ENCODE assay signal across 9 cellular contexts in the genomic region with DNA sequence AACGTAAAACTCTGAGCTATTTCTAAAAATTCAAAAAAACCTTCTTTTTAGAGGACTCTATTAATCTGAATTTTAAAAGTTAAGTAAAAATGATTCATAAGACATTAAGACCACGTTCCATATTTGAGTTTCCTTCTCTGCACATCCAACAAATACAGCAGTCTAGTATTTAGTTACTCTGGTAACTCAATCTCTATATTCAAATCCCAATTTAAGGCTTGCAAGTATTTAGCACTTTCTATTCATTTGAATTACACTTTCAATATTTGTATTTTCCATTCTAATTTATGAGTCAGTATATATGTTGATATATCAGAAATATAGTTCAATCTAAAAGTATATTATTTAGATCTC. TPM values are rescaled to one million over a fixed set of nuclear protein-coding genes. Genes with fewer than 3 reads are reported as not detected.
A peak's percentile ranks its signal among the peaks of the same experiment; 100 is the strongest.
DNase-seq lines count a peak whose midpoint lies in the region; ATAC-seq and TF ChIP-seq lines count a peak whose summit lies in the region.
"Had no signal": no experiment of that assay in that cellular context is flagged by ENCODE, and none has a peak within 500 bp of the region (broad histone marks: within the 10 kb centered on the region; RNA-seq: fewer than 3 reads in every experiment).

No MANE protein-coding gene starts in this region.

- peaks cover 33% of the 10 kb centered on the region for H3K79me2 ChIP-seq in DOHH2 (ENCODE audit: control insufficient read depth, low read length)

- H3K9me3 ChIP-seq in DOHH2 (ENCODE audit: control insufficient read depth, insufficient read depth, low read length), result no peaks in the 10 kb centered on the region
- no peaks in the 10 kb centered on the region for H3K9me3 ChIP-seq in lower lobe of right lung
- H3K9me3 ChIP-seq in transverse colon, result no peaks in the 10 kb centered on the region

- ATAC-seq in GM21786 (IDR thresholded peaks at IDR 0.05; ENCODE audit: unreplicated experiment) (peak; percentile 14), lower lobe of right lung (no peak)

- TF ChIP-seq EP300 in transverse colon (IDR thresholded peaks at IDR 0.05; ENCODE audit: low read depth), result no peak

- no peaks in the 10 kb centered on the region for H3K9me2 ChIP-seq in DOHH2 (replicated peaks; ENCODE audit: control insufficient read depth, low read length)

- H3K4me1 ChIP-seq in DOHH2 (ENCODE audit: control insufficient read depth, low read length) (peaks cover 66% of the 10 kb centered on the region), lower lobe of right lung (peaks cover 12% of the 10 kb centered on the region), transverse colon (peaks cover 0 to 22% (median 4%) of the 10 kb centered on the region in 4 donors)

- H3K27me3 ChIP-seq in DOHH2 (ENCODE audit: control insufficient read depth, low read length) (no peaks in the 10 kb centered on the region), lower lobe of right lung (ENCODE audit: low read depth) (no peaks in the 10 kb centered on the region), transverse colon (no peaks in the 10 kb centered on the region)

- H3K4me2 ChIP-seq in DOHH2 (ENCODE audit: low read length), result peak overlapping the region; percentile 97

- H3K27ac ChIP-seq in DOHH2 (ENCODE audit: low read depth, low read length) (peak overlapping the region; percentile 79), lower lobe of right lung (peak overlapping the region; percentile 47), transverse colon (peak overlapping the region in 2 of 4 donors; percentile 28 to 40)

- TF ChIP-seq POLR2A in transverse colon (IDR thresholded peaks at IDR 0.05), result no peak

- DNase-seq in NCI-H526 treated with DMSO at 0.1 percent for 48 hours (lab: John Stamatoyannopoulos, UW) (peak; percentile 40), lower lobe of right lung (no peak), ureter (ENCODE audit: low spot score) (no peak), transverse colon (no peak), cardiac septum (ENCODE audit: low spot score) (no peak), NCI-H524 treated with DMSO at 0.1 percent for 48 hours (lab: John Stamatoyannopoulos, UW) (no peak)
- DNase-seq: substantia nigra had no signal

- H3K36me3 ChIP-seq in DOHH2 (ENCODE audit: control insufficient read depth, low read length), result peaks cover 14% of the 10 kb centered on the region
- H3K36me3 ChIP-seq in lower lobe of right lung, result no peaks in the 10 kb centered on the region
- no peaks in the 10 kb centered on the region for H3K36me3 ChIP-seq in transverse colon

- H3K4me3 ChIP-seq in DOHH2 (ENCODE audit: low read length) (peak overlapping the region; percentile 74), lower lobe of right lung (no peak overlapping the region), transverse colon (no peak overlapping the region)

- TF ChIP-seq CTCF in DOHH2 (IDR thresholded peaks at IDR 0.05; ENCODE audit: low read depth, low read length, poor library complexity, severe bottlenecking) (no peak), lower lobe of right lung (IDR thresholded peaks at IDR 0.05) (no peak), transverse colon (IDR thresholded peaks at IDR 0.05) (no peak)

- peaks cover 24% of the 10 kb centered on the region for H3F3A ChIP-seq in DOHH2 (ENCODE audit: control insufficient read depth, insufficient read depth)

- WGBS in transverse colon (ENCODE audit: low coverage in 1 of 2), 2 donors, result 60 to 63% methylated on average over 2 of the region's 2 CpGs

- intact Hi-C loops in lower lobe of right lung (cut with DNase I), result no loop called here
- intact Hi-C loops in transverse colon (cut with DNase I; ENCODE audit: low total_unique reads), result no loop called here
- intact Hi-C loops in cardiac septum (cut with DNase I), result no loop called here

- in situ Hi-C loops in transverse colon (cut with MboI; ENCODE audit: low pct_ligation_motif_present in 1 of 4, low pct_unique_long_range_greater_than_20kb in 1 of 4, low sequenced_read_pairs in 3 of 4), result no loop called here

- no peaks in the 10 kb centered on the region for H4K20me1 ChIP-seq in DOHH2 (ENCODE audit: control insufficient read depth, insufficient read depth, low read depth, low read length)

RNA-seq across cellular contexts. Expression of a gene that starts 17.7 kb away (rescaled TPM):
- total RNA-seq in lower lobe of right lung (25.4 TPM), ureter (19.2 TPM), transverse colon (10 to 100 TPM in 1 of 4 donors, 1 to 10 TPM in 3; 3.5 to 21.9 (median 7.1) TPM), cardiac septum (4.1 TPM)
